ENCODE assay signal across 32 cellular contexts in genomic region chr16:74153773-74154172, GRCh38.
"Had no signal": no experiment of that assay in that cellular context is flagged by ENCODE, and none has a peak within 500 bp of the region (broad histone marks: within the 10 kb centered on the region; RNA-seq: fewer than 3 reads in every experiment).

No MANE protein-coding gene starts in this region.

- DNase-seq: Karpas-422, Kasumi-1, MG63, MM.1S, MV-4-11, NCI-H1092, NCI-H1092 treated with DMSO at 0.1 percent for 48 hours, NCI-H1105, NCI-H1105 treated with DMSO at 0.1 percent for 48 hours, NCI-H1417, NCI-H1417 treated with DMSO at 0.1 percent for 48 hours, NCI-H1436, NCI-H1436 treated with DMSO at 0.1 percent for 48 hours, NCI-H146, NCI-H1694, NCI-H1694 treated with DMSO at 0.1 percent for 48 hours, NCI-H187, NCI-H187 treated with DMSO at 0.1 percent for 48 hours, NCI-H1930, NCI-H2029, NCI-H2029 treated with DMSO at 0.1 percent for 48 hours, NCI-H2081, NCI-H2081 treated with DMSO at 0.1 percent for 48 hours, NCI-H2107, NCI-H2171, NCI-H2171 treated with DMSO at 0.1 percent for 48 hours, NCI-H2227 treated with DMSO at 0.1 percent for 48 hours, NCI-H226, NCI-H345, NCI-H446, NCI-H446 treated with DMSO at 0.1 percent for 48 hours, NCI-H510A had no signal

- H3K4me3 ChIP-seq: MG63 had no signal

- H3K27me3 ChIP-seq: MG63 had no signal

- H3K36me3 ChIP-seq: MG63 had no signal

- H3K9me3 ChIP-seq: MG63 had no signal
